ENCODE assay signal across 26 cellular contexts in genomic region chr10:71762324-71762723, GRCh38. TPM values are rescaled to one million over a fixed set of nuclear protein-coding genes. Genes with fewer than 3 reads are reported as not detected.
DNase-seq lines count a peak whose midpoint lies in the region; ATAC-seq, FAIRE-seq and TF ChIP-seq lines count a peak whose summit lies in the region.
"Had no signal": no experiment of that assay in that cellular context is flagged by ENCODE, and none has a peak within 500 bp of the region (broad histone marks: within the 10 kb centered on the region; RNA-seq: fewer than 3 reads in every experiment).

No MANE protein-coding gene starts in this region.

- TF ChIP-seq EP300 in A549 (IDR thresholded peaks at IDR 0.05), result no peak

- H3K27me3 Mint-ChIP-seq in T-helper 1 cell treated with Interleukin-12 subunit alpha and Interleukin-12 subunit beta and Interleukin-4 antibody, amounts not matched to agents 30 μg/mL and 1 μg/mL, for 36 hours (ENCODE audit: low read depth), result no peaks in the 10 kb centered on the region
- no peaks in the 10 kb centered on the region for H3K27me3 Mint-ChIP-seq in activated CD8-positive, alpha-beta T cell treated with anti-CD3 and anti-CD28 coated beads for 36 hours

- TF ChIP-seq CTCF in A549 (IDR thresholded peaks at IDR 0.05) (no peak), esophagus squamous epithelium (IDR thresholded peaks at IDR 0.05) (no peak)
- no peak for TF ChIP-seq CTCF in activated CD8-positive, alpha-beta T cell treated with anti-CD3 and anti-CD28 coated beads for 36 hours (IDR thresholded peaks at IDR 0.05)

- no peak overlapping the region for H4K8ac ChIP-seq in trophoblast cell (ENCODE audit: low read depth, low read length)

- H3K4me1 ChIP-seq in A549 (peaks cover 68% of the 10 kb centered on the region), esophagus squamous epithelium (peaks cover 62 to 92% (median 83%) of the 10 kb centered on the region in 3 donors), trophoblast cell (ENCODE audit: control insufficient read depth in 1 of 2, insufficient read depth in 2 of 2, low read length in 2 of 2) (peaks cover 22 to 25% of the 10 kb centered on the region in 2 experiments)

- no peak for FAIRE-seq in A549 (lab: Jason Lieb, UNC)
- FAIRE-seq: GM12891, HTR-8/SVneo had no signal

- no peak overlapping the region for H3K4me2 ChIP-seq in A549
- H3K4me2 ChIP-seq in trophoblast cell (ENCODE audit: low read length), result no peak overlapping the region
- H3K4me2 ChIP-seq: KMS-11 had no signal

- WGBS in A549 (ENCODE audit: missing lambda C conversion rate), result 89% methylated on average over 4 of the region's 5 CpGs
- WGBS in esophagus squamous epithelium, 2 donors, result 61% methylated on average over 3 of the region's 5 CpGs; no CpG with 5 or more reads in 1 of the 2 donors
- no CpG with 5 or more reads among the region's 5 CpGs for WGBS in trophoblast cell (ENCODE audit: extremely low coverage, insufficient coverage, insufficient read length)

- H3K9me3 Mint-ChIP-seq in T-helper 1 cell treated with Interleukin-12 subunit alpha and Interleukin-12 subunit beta and Interleukin-4 antibody, amounts not matched to agents 30 μg/mL and 1 μg/mL, for 36 hours, result no peaks in the 10 kb centered on the region
- H3K9me3 Mint-ChIP-seq in activated CD8-positive, alpha-beta T cell treated with anti-CD3 and anti-CD28 coated beads for 36 hours, result no peaks in the 10 kb centered on the region

- ATAC-seq in A549 (no peak), HG02759 (IDR thresholded peaks at IDR 0.05; ENCODE audit: unreplicated experiment) (no peak)
- no peak for ATAC-seq in activated CD8-positive, alpha-beta T cell treated with anti-CD3 and anti-CD28 coated beads for 36 hours

- TF ChIP-seq POLR2A in A549 (IDR thresholded peaks at IDR 0.05; ENCODE audit: low read length), result no peak
- no peak for TF ChIP-seq POLR2A in esophagus squamous epithelium (IDR thresholded peaks at IDR 0.05)

- H3K9me3 ChIP-seq in A549 (no peaks in the 10 kb centered on the region), esophagus squamous epithelium (no peaks in the 10 kb centered on the region), trophoblast cell (ENCODE audit: insufficient read depth, low read depth, low read length) (peaks cover 3% of the 10 kb centered on the region)
- H3K9me3 ChIP-seq: tibial nerve had no signal

- no peak overlapping the region for H2AK5ac ChIP-seq in trophoblast cell (ENCODE audit: low read length)

- no peak for TF ChIP-seq RAD21 in A549 (conservative IDR thresholded peaks at IDR 0.05 in 1 of 2, IDR thresholded peaks at IDR 0.05 in 1 of 2)

- CTCF ChIA-PET in A549 (lab: Yijun Ruan, JAX), result interaction anchor here (1.1 to 3.5 kb wide), 3 partner anchors 11 to 447 kb away, joined by 3 to 30 read pairs (median 3); partner anchors contain the start of gene VSIR
- CTCF ChIA-PET in activated CD8-positive, alpha-beta T cell treated with anti-CD3 and anti-CD28 coated beads for 36 hours (lab: Charles Lee), result interaction anchor here (0.9 to 2.8 kb wide), 3 partner anchors 10 to 50 kb away, joined by 3 to 18 read pairs (median 6); partner anchors contain the start of gene VSIR

- no peak overlapping the region for H2BK5ac ChIP-seq in trophoblast cell (ENCODE audit: low read depth, low read length, poor library complexity)

- no peak overlapping the region for H3K9ac ChIP-seq in trophoblast cell (ENCODE audit: low read length)
- H3K9ac ChIP-seq: KMS-11 had no signal

- no peak overlapping the region for H4K12ac ChIP-seq in trophoblast cell (ENCODE audit: low read depth, low read length)

- peak overlapping the region; percentile 1 for H3K27ac Mint-ChIP-seq in T-helper 1 cell treated with Interleukin-12 subunit alpha and Interleukin-12 subunit beta and Interleukin-4 antibody, amounts not matched to agents 30 μg/mL and 1 μg/mL, for 36 hours
- peak overlapping the region; percentile 67 for H3K27ac Mint-ChIP-seq in activated CD8-positive, alpha-beta T cell treated with anti-CD3 and anti-CD28 coated beads for 36 hours

- DNase-seq in T-helper 1 cell (no peak), A549 (ENCODE audit: low read depth in 1 of 2, low spot score in 1 of 2) (no peak), esophagus squamous epithelium (lab: John Stamatoyannopoulos, UW) (no peak), trophoblast cell (no peak), NCI-H524 treated with DMSO at 0.1 percent for 48 hours (lab: John Stamatoyannopoulos, UW) (no peak)
- DNase-seq in activated CD8-positive, alpha-beta T cell treated with anti-CD3 and anti-CD28 coated beads for 36 hours, result no peak
- DNase-seq: activated CD4-positive, CD25-positive, alpha-beta regulatory T cell treated with anti-CD3 and anti-CD28 coated beads, Interleukin-2, amount 50 U/mL, for 72 hours; activated effector memory CD4-positive, alpha-beta T cell treated with anti-CD3 and anti-CD28 coated beads, Interleukin-2, amount 50 U/mL, for 16 hours; Calu3; foreskin fibroblast; hippocampal formation; NCI-H1694; NCI-H774; stimulated activated naive CD4-positive, alpha-beta T cell treated with Interleukin-2 at 50 U/mL for 16 hours had no signal

- no peak overlapping the region for H3K18ac ChIP-seq in trophoblast cell (ENCODE audit: low read length)

- no peak overlapping the region for H3K4ac ChIP-seq in trophoblast cell (ENCODE audit: low read depth, low read length)

- peaks cover 2% of the 10 kb centered on the region for H3K79me2 ChIP-seq in trophoblast cell (ENCODE audit: control insufficient read depth, insufficient read depth, low read length, poor library complexity)

- peaks cover 0 to 73% (median 0%) of the 10 kb centered on the region in 3 donors for H3K36me3 ChIP-seq in esophagus squamous epithelium
- H3K36me3 ChIP-seq in trophoblast cell (ENCODE audit: control insufficient read depth in 1 of 2, insufficient read depth in 2 of 2, low read length in 2 of 2), result no peaks in the 10 kb centered on the region
- H3K36me3 ChIP-seq: cardiac muscle cell had no signal

- intact Hi-C loops in activated CD8-positive, alpha-beta T cell treated with anti-CD3 and anti-CD28 coated beads for 36 hours (cut with micrococcal nuclease), result no loop called here
- intact Hi-C loops in esophagus squamous epithelium (cut with DNase I), result no loop called here

- no peak overlapping the region for H3K14ac ChIP-seq in trophoblast cell (ENCODE audit: low read length)

- no peak overlapping the region for H3K4me3 Mint-ChIP-seq in T-helper 1 cell treated with Interleukin-12 subunit alpha and Interleukin-12 subunit beta and Interleukin-4 antibody, amounts not matched to agents 30 μg/mL and 1 μg/mL, for 36 hours
- no peak overlapping the region for H3K4me3 Mint-ChIP-seq in activated CD8-positive, alpha-beta T cell treated with anti-CD3 and anti-CD28 coated beads for 36 hours

- H3K79me1 ChIP-seq in trophoblast cell (ENCODE audit: low read length), result peaks cover 16% of the 10 kb centered on the region

- H3K23ac ChIP-seq in trophoblast cell (ENCODE audit: low read length), result no peak overlapping the region

- POLR2A ChIA-PET in A549 (lab: Yijun Ruan, JAX), result no interaction called here
- POLR2A ChIA-PET in activated CD8-positive, alpha-beta T cell treated with anti-CD3 and anti-CD28 coated beads for 36 hours (lab: Charles Lee), result interaction anchor here (1.0 to 1.6 kb wide), 5 partner anchors 10 to 37 kb away, joined by 3 to 6 read pairs (median 4); partner anchors contain the start of gene VSIR

- peaks cover 61% of the 10 kb centered on the region for H3K4me1 Mint-ChIP-seq in T-helper 1 cell treated with Interleukin-12 subunit alpha and Interleukin-12 subunit beta and Interleukin-4 antibody, amounts not matched to agents 30 μg/mL and 1 μg/mL, for 36 hours (ENCODE audit: low read depth)
- H3K4me1 Mint-ChIP-seq in activated CD8-positive, alpha-beta T cell treated with anti-CD3 and anti-CD28 coated beads for 36 hours (ENCODE audit: low read depth), result peaks cover 85% of the 10 kb centered on the region

- H3K4me3 ChIP-seq in A549 (no peak overlapping the region), esophagus squamous epithelium (no peak overlapping the region), trophoblast cell (ENCODE audit: low read depth, low read length) (no peak overlapping the region)
- H3K4me3 ChIP-seq: cardiac muscle cell, lung, skin epidermis, tibial nerve had no signal

- H2BK12ac ChIP-seq in trophoblast cell (ENCODE audit: low read length), result no peak overlapping the region

- no peaks in the 10 kb centered on the region for H3K27me3 ChIP-seq in esophagus squamous epithelium
- no peaks in the 10 kb centered on the region for H3K27me3 ChIP-seq in trophoblast cell (ENCODE audit: insufficient read depth, low read length)
- H3K27me3 ChIP-seq: cardiac muscle cell, tibial nerve had no signal

- H2BK120ac ChIP-seq in trophoblast cell (ENCODE audit: insufficient read depth, low read length, poor library complexity), result no peak overlapping the region

- H3K27ac ChIP-seq in A549 (peak overlapping the region; percentile 2 to 98; a peak in 3 of 6 replicates), esophagus squamous epithelium (peak overlapping the region; percentile 75 to 99 (median 85)), trophoblast cell (ENCODE audit: low read depth, low read length) (no peak overlapping the region)
- H3K27ac ChIP-seq: 22Rv1, cardiac muscle cell, epithelial cell of prostate, KMS-11 had no signal

- no peak overlapping the region for H2AFZ ChIP-seq in trophoblast cell (ENCODE audit: insufficient read depth, low read length, poor library complexity)

- no peak overlapping the region for H4K91ac ChIP-seq in trophoblast cell (ENCODE audit: low read depth, low read length)

- peaks cover 36% of the 10 kb centered on the region for H3K36me3 Mint-ChIP-seq in T-helper 1 cell treated with Interleukin-12 subunit alpha and Interleukin-12 subunit beta and Interleukin-4 antibody, amounts not matched to agents 30 μg/mL and 1 μg/mL, for 36 hours (ENCODE audit: low read depth)
- H3K36me3 Mint-ChIP-seq in activated CD8-positive, alpha-beta T cell treated with anti-CD3 and anti-CD28 coated beads for 36 hours (ENCODE audit: low read depth), result peaks cover 49% of the 10 kb centered on the region

RNA-seq across cellular contexts. Expression of gene VSIR, which starts 11.0 kb away (rescaled TPM):
- polyA plus RNA-seq in A549 (2011; rRNA removed) (18.5 and 23.5 TPM in 2 replicates), A549 (2017; fragmentation: RNase III; extraction: RNeasy Plus Mini Kit Qiagen cat#74134 plus additional on column Dnase treatment) (15.5 to 19.3 TPM (median 19.1 TPM) in 3 replicates)
- polyA plus RNA-seq in A549 (2012; cell fraction: cytosol; rRNA removed), result 22.2 and 38.1 TPM in 2 replicates
- polyA plus RNA-seq in A549 (2012; cell fraction: nucleus; rRNA removed), result 49.7 and 59.1 TPM in 2 replicates
- polyA minus RNA-seq in A549 (2011; rRNA and poly(A)+ RNA removed), result 17.6 and 24.3 TPM in 2 replicates
- total RNA-seq in activated CD8-positive, alpha-beta T cell treated with anti-CD3 and anti-CD28 coated beads for 36 hours, result 10 to 100 TPM; 59.6 to 61.0 TPM
- total RNA-seq in esophagus squamous epithelium, result 10 to 100 TPM; 34.1 to 51.7 (median 44.8) TPM
- 38.2 and 43.6 TPM in 2 replicates for polyA plus RNA-seq in trophoblast cell (2013)

RNA-seq across cellular contexts. Expression of gene C10orf105, which starts 42.7 kb away (rescaled TPM):
- not detected in 2 replicates for polyA plus RNA-seq in A549 (2011; rRNA removed)
- polyA plus RNA-seq in A549 (2012; cell fraction: cytosol; rRNA removed), result not detected in 2 replicates
- polyA plus RNA-seq in A549 (2012; cell fraction: nucleus; rRNA removed), result not detected in 2 replicates
- not detected in 3 replicates for polyA plus RNA-seq in A549 (2017; fragmentation: RNase III; extraction: RNeasy Plus Mini Kit Qiagen cat#74134 plus additional on column Dnase treatment)
- polyA minus RNA-seq in A549 (2011; rRNA and poly(A)+ RNA removed), result not detected in 2 replicates
- under 1 TPM; 0.16 to 0.27 TPM for total RNA-seq in activated CD8-positive, alpha-beta T cell treated with anti-CD3 and anti-CD28 coated beads for 36 hours
- total RNA-seq in esophagus squamous epithelium, result under 1 TPM in 2 of 4 donors, not detected in 2; under 0.01 to 0.15 TPM
- polyA plus RNA-seq in trophoblast cell (2013), result 0.01 and 0.03 TPM in 2 replicates
- total RNA-seq: Calu3, pulmonary artery endothelial cell had no signal
- polyA plus RNA-seq: cardiac muscle cell had no signal
